8 cellular contexts compared by ENCODE assay signal in genomic region chr5:61330879-61331406, GRCh38. TPM values are rescaled to one million over a fixed set of nuclear protein-coding genes. Genes with fewer than 3 reads are reported as not detected.
DNase-seq lines count a peak whose midpoint lies in the region; TF ChIP-seq lines count a peak whose summit lies in the region.

No MANE protein-coding gene starts in this region.

- no peaks in the 10 kb centered on the region for H3K27me3 ChIP-seq in HAP-1 (ENCODE audit: low read depth)
- H3K27me3 ChIP-seq in MG63 = no peaks in the 10 kb centered on the region
- peaks cover 81% of the 10 kb centered on the region for H3K27me3 ChIP-seq in iPS-20b (ENCODE audit: insufficient read depth, low read length)

- H3K9ac ChIP-seq in iPS-20b (ENCODE audit: low read depth, low read length) = peak overlapping the region; percentile 70; the same call in 1 of the 2 replicates

- H3K4me1 ChIP-seq in HAP-1 (peaks cover 17% of the 10 kb centered on the region), iPS-20b (ENCODE audit: insufficient read depth, low read length) (peaks cover 23% of the 10 kb centered on the region)

- peak overlapping the region; percentile 78 for H3K4me3 ChIP-seq in GM12865 (ENCODE audit: low read depth, low read length)
- H3K4me3 ChIP-seq in HAP-1 = peak overlapping the region; percentile 88
- peak overlapping the region; percentile 80 for H3K4me3 ChIP-seq in MG63
- H3K4me3 ChIP-seq in iPS-20b (ENCODE audit: low read length) = peak overlapping the region; percentile 91
- peak overlapping the region; percentile 80 to 93 (median 88) for H3K4me3 ChIP-seq in skin epidermis

- in situ Hi-C loops in HAP-1 (cut with MboI; ENCODE audit: low sequenced_read_pairs) (no loop called here), T47D (cut with HindIII; ENCODE audit: low pct_unique_long_range_greater_than_20kb, low sequenced_read_pairs) (no loop called here)

- no peaks in the 10 kb centered on the region for H3K36me3 ChIP-seq in HAP-1 (replicated peaks)
- H3K36me3 ChIP-seq in MG63 = peaks cover 7% of the 10 kb centered on the region; the same call in 1 of the 2 replicates
- no peaks in the 10 kb centered on the region for H3K36me3 ChIP-seq in iPS-20b (ENCODE audit: insufficient read depth, low read depth, low read length)

- no peak overlapping the region for H3K27ac ChIP-seq in iPS-20b (ENCODE audit: low read length)
- H3K27ac ChIP-seq in skin epidermis = peak overlapping the region; percentile 76 to 96 (median 87)

- peak; percentile 32 for TF ChIP-seq CTCF in GM12865 (IDR thresholded peaks at IDR 0.05; ENCODE audit: insufficient read depth, low read depth, low read length, missing control alignments)

- H3K9me3 ChIP-seq in HAP-1 (no peaks in the 10 kb centered on the region), MG63 (no peaks in the 10 kb centered on the region), iPS-20b (ENCODE audit: insufficient read depth, low read depth, low read length) (no peaks in the 10 kb centered on the region)

- peak; percentile 83 for DNase-seq in GM12865 (ENCODE audit: low read depth)
- DNase-seq in HAP-1 (ENCODE audit: low spot score in 2 of 2) = peak in 1 of 2 experiments; percentile 67
- peak; percentile 66 for DNase-seq in MG63
- DNase-seq in UCSD-AML1 (lab: John Stamatoyannopoulos, UW; ENCODE audit: unreplicated experiment) = peak; percentile 80
- DNase-seq in T47D (ENCODE audit: low read depth in 1 of 2, low spot score in 1 of 2) = peak; percentile 88 to 95
- no peak for DNase-seq in NCI-H2107 treated with DMSO at 0.1 percent for 48 hours (lab: John Stamatoyannopoulos, UW; ENCODE audit: unreplicated experiment)

RNA-seq across cellular contexts. Expression of gene ZSWIM6, which starts 1.1 kb away (rescaled TPM):
- 1.3 and 3.3 TPM in 2 replicates for total RNA-seq in MG63 (2014; rRNA removed; shearing (Covaris generic); ENCODE audit: low replicate concordance)
